Comparison of ENCODE assay signal across 11 cellular contexts in genomic region chrX:11437642-11438379, GRCh38.
DNase-seq lines count a peak whose midpoint lies in the region; TF ChIP-seq lines count a peak whose summit lies in the region.
"Had no signal": no experiment of that assay in that cellular context is flagged by ENCODE, and none has a peak within 500 bp of the region (broad histone marks: within the 10 kb centered on the region; RNA-seq: fewer than 3 reads in every experiment).

No MANE protein-coding gene starts in this region.

- H3K9me3 ChIP-seq in suprapubic skin = no peaks in the 10 kb centered on the region

- 65% methylated on average over 15 of the region's 15 CpGs for WGBS in suprapubic skin

- H3K4me1 ChIP-seq in rectal smooth muscle tissue (ENCODE audit: control insufficient read depth, insufficient read depth, low read length) = peaks cover 4% of the 10 kb centered on the region
- H3K4me1 ChIP-seq in suprapubic skin = no peaks in the 10 kb centered on the region

- H3K9ac ChIP-seq in rectal smooth muscle tissue (ENCODE audit: low read length) = no peak overlapping the region

- H3K36me3 ChIP-seq in rectal smooth muscle tissue (ENCODE audit: control insufficient read depth, insufficient read depth, low read length) = no peaks in the 10 kb centered on the region
- no peaks in the 10 kb centered on the region for H3K36me3 ChIP-seq in suprapubic skin

- no peak overlapping the region for H3K4me3 ChIP-seq in fibroblast of villous mesenchyme (ENCODE audit: low read depth, low read length)
- no peak overlapping the region for H3K4me3 ChIP-seq in rectal smooth muscle tissue (ENCODE audit: low read length)
- no peak overlapping the region for H3K4me3 ChIP-seq in suprapubic skin

- no peak for TF ChIP-seq POLR2A in suprapubic skin (IDR thresholded peaks at IDR 0.05)

- DNase-seq in EH (ENCODE audit: low read depth) (peak; percentile 92), SW480 (ENCODE audit: low spot score) (peak; percentile 56), fibroblast of villous mesenchyme (ENCODE audit: low read depth) (peak; percentile 59), NCI-H774 (lab: John Stamatoyannopoulos, UW) (no peak), suprapubic skin (ENCODE audit: low spot score in 2 of 2) (no peak), DMS153 treated with DMSO at 0.1 percent for 48 hours (lab: John Stamatoyannopoulos, UW; ENCODE audit: unreplicated experiment) (no peak)
- DNase-seq in activated CD4-positive, alpha-beta T cell treated with anti-CD3 and anti-CD28 coated beads for 48 hours = no peak
- DNase-seq: caudate nucleus, kidney glomerular epithelial cell had no signal

- TF ChIP-seq CTCF in fibroblast of villous mesenchyme (IDR thresholded peaks at IDR 0.05; ENCODE audit: insufficient read depth, low read depth, low read length) (no peak), suprapubic skin (IDR thresholded peaks at IDR 0.05) (no peak)

- H3K27me3 ChIP-seq in rectal smooth muscle tissue (ENCODE audit: control insufficient read depth, insufficient read depth, low read length) (no peaks in the 10 kb centered on the region), suprapubic skin (no peaks in the 10 kb centered on the region)

- TF ChIP-seq EP300 in suprapubic skin (IDR thresholded peaks at IDR 0.05) = no peak

- H3K27ac ChIP-seq in rectal smooth muscle tissue (ENCODE audit: low read depth, low read length) (peak overlapping the region; percentile 34), suprapubic skin (no peak overlapping the region)
- H3K27ac ChIP-seq: RWPE1 had no signal

Comparison
In these comparisons a context has a peak if more than half of its experiments do, and no peak if none do; other contexts are left out.
1. DNase-seq: peak in EH (single experiment), SW480 (single experiment) and fibroblast of villous mesenchyme (single experiment); none in NCI-H774 (single experiment), suprapubic skin (0 of 2), DMS153 treated with DMSO at 0.1 percent for 48 hours (single experiment) and activated CD4-positive, alpha-beta T cell treated with anti-CD3 and anti-CD28 coated beads for 48 hours (single experiment).